In the genomic region with DNA sequence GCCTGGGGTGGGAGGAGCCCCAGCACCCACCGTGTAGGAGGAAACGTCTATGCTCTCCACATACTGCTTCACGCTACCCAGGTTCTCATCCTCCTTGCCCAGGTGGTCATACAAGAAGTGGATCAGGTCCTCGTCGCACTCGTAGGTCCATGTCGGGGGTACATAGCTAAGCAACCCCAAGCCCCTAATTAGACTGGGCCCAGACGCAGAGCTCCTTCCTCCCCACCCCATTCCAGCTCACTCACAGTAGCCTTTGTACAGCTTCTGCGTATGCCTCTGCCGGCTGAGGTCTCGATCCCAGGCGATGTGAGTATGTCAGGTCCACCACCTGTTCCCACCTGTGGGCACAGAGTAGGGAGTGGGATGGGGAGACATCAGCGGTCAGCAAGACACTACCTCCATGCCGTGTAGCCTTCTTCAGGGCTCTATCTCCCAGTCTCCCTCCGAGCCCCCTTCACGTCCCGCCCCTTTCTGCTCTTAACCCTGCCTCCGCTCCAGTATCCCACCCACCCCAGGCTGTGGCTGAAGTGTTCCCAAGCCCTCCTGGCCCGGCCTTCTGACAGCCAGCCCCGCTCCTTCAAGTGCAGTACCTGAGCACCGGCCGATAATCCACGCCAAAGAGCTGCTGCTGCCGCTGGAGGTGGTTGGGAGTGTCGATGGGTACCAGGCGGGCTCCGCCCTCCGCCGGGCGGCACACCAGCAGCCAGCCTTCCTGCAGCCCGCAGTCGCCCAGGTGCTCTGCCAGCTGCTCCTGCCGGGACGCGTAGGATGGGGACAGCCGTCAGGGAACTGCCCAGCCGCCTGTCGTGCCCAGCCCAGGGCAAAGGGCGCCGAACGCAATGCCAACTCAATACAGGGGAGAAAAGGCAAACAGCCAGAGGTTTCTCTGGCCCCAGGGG, we compare ENCODE assay signal across 1 cellular context.
TF ChIP-seq lines count a peak whose summit lies in the region.

No MANE protein-coding gene starts in this region.

TF ChIP-seq in SK-N-SH treated with all-trans-retinoic acid at 6 μM for 48 hours, 23 proteins besides CTCF, POLR2A, EP300 and RAD21 (continued from another document):
- TF ChIP-seq ESRRG (CRISPR knock-in tag; IDR thresholded peaks at IDR 0.05) = no peak
